Comparison of ENCODE assay signal across 9 cellular contexts in the genomic region with DNA sequence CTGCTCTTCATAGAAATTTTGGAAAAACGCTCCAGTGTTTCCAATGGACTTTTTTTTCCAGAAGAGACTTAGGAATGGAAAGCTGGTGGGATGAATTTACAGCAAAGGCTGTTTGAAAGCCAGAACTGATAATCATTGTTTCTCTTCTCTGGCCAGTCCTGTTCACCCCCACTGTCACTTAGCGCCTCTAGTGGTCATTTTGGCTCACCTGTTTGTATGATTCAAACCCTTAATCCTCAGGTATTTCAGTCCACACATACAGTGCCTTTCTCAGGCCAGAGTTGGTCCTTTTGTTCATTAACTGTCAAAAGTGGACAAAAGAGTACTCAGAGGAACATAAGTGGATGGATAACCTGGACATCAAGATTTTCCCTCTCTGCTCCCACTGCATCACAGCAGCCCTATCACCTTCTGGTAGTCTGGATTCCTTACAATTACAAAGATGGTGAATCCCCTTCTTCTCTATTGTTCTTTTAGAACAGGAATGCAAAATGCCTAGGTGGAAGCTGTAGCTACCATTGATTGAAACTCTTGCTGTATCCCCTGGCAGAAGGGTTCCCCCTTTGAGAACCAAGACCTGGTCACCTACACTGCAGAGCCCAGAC.
DNase-seq lines count a peak whose midpoint lies in the region; ATAC-seq and TF ChIP-seq lines count a peak whose summit lies in the region.
"Had no signal": no experiment of that assay in that cellular context is flagged by ENCODE, and none has a peak within 500 bp of the region (broad histone marks: within the 10 kb centered on the region; RNA-seq: fewer than 3 reads in every experiment).

No MANE protein-coding gene starts in this region.

- H3K27me3 ChIP-seq in effector memory CD4-positive, alpha-beta T cell (replicated peaks; ENCODE audit: control insufficient read depth, insufficient read depth, low read length, poor library complexity, severe bottlenecking) = no peaks in the 10 kb centered on the region

- no peaks in the 10 kb centered on the region for H3K9me3 Mint-ChIP-seq in stimulated activated naive B cell treated with anti-CD40 and anti-IgM and Interleukin-4, amounts not matched to agents 10 μg/mL and 1 μg/mL and 100 μg/mL, for 72 hours

- TF ChIP-seq CTCF in RWPE1 (conservative IDR thresholded peaks at IDR 0.05; ENCODE audit: low read depth) (peak; percentile 41; the same call in 1 of the 2 replicates), foreskin fibroblast (IDR thresholded peaks at IDR 0.05; ENCODE audit: low read depth, low read length) (no peak)

- H3K4me3 Mint-ChIP-seq in stimulated activated naive B cell treated with anti-CD40 and anti-IgM and Interleukin-4, amounts not matched to agents 10 μg/mL and 1 μg/mL and 100 μg/mL, for 72 hours = no peak overlapping the region

- POLR2A ChIA-PET in RWPE1 (lab: Yijun Ruan, JAX; ENCODE audit: low non-redundant PET) = no interaction called here

- H3K27ac ChIP-seq in RWPE1 = no peak overlapping the region
- H3K27ac ChIP-seq in effector memory CD4-positive, alpha-beta T cell (ENCODE audit: insufficient read depth, low read length, poor library complexity, severe bottlenecking) = no peak overlapping the region
- H3K27ac ChIP-seq: SK-N-MC had no signal

- H3K4me1 Mint-ChIP-seq in stimulated activated naive B cell treated with anti-CD40 and anti-IgM and Interleukin-4, amounts not matched to agents 10 μg/mL and 1 μg/mL and 100 μg/mL, for 72 hours = no peaks in the 10 kb centered on the region

- H3K27ac Mint-ChIP-seq in stimulated activated naive B cell treated with anti-CD40 and anti-IgM and Interleukin-4, amounts not matched to agents 10 μg/mL and 1 μg/mL and 100 μg/mL, for 72 hours = no peak overlapping the region

- H3K9me3 ChIP-seq in effector memory CD4-positive, alpha-beta T cell (ENCODE audit: control insufficient read depth, low read length) = no peaks in the 10 kb centered on the region

- ATAC-seq in HG02970 (IDR thresholded peaks at IDR 0.05; ENCODE audit: low FRiP score, unreplicated experiment) = peak; percentile 78
- ATAC-seq in stimulated activated naive B cell treated with anti-CD40 and anti-IgM and Interleukin-4, amounts not matched to agents 10 μg/mL and 1 μg/mL and 100 μg/mL, for 72 hours (replicated peaks) = peak; percentile 41 to 66

- no peaks in the 10 kb centered on the region for H3K36me3 Mint-ChIP-seq in stimulated activated naive B cell treated with anti-CD40 and anti-IgM and Interleukin-4, amounts not matched to agents 10 μg/mL and 1 μg/mL and 100 μg/mL, for 72 hours

- peak; percentile 3 for DNase-seq in NOMO-1 treated with DMSO at 0.1 percent for 48 hours (lab: John Stamatoyannopoulos, UW; ENCODE audit: unreplicated experiment)
- no peak for DNase-seq in NOMO-1 (lab: John Stamatoyannopoulos, UW; ENCODE audit: unreplicated experiment in 2 of 2)
- DNase-seq in RWPE1 (ENCODE audit: low spot score) = peak; percentile 5
- DNase-seq in stimulated activated naive B cell treated with anti-CD40 and anti-IgM and Interleukin-4, amounts not matched to agents 10 μg/mL and 1 μg/mL and 100 μg/mL, for 72 hours = no peak
- no peak for DNase-seq in effector memory CD4-positive, alpha-beta T cell
- DNase-seq in foreskin fibroblast = no peak
- no peak for DNase-seq in hepatic stellate cell (ENCODE audit: low spot score)

- no peaks in the 10 kb centered on the region for H3K27me3 Mint-ChIP-seq in stimulated activated naive B cell treated with anti-CD40 and anti-IgM and Interleukin-4, amounts not matched to agents 10 μg/mL and 1 μg/mL and 100 μg/mL, for 72 hours

- no peaks in the 10 kb centered on the region for H3K4me1 ChIP-seq in effector memory CD4-positive, alpha-beta T cell (ENCODE audit: control insufficient read depth, insufficient read depth, low read length, poor library complexity, severe bottlenecking)

- no peaks in the 10 kb centered on the region for H3K36me3 ChIP-seq in effector memory CD4-positive, alpha-beta T cell (ENCODE audit: control insufficient read depth, insufficient read depth, low read length)

- CTCF ChIA-PET in RWPE1 (lab: Yijun Ruan, JAX) = interaction anchor here (0.7 kb wide), 1 partner anchor 487 kb away, joined by 3 read pairs; no protein-coding TSS in a partner anchor

- no peak overlapping the region for H3K4me3 ChIP-seq in effector memory CD4-positive, alpha-beta T cell (ENCODE audit: insufficient read depth, low read depth, low read length, poor library complexity, severe bottlenecking)
- no peak overlapping the region for H3K4me3 ChIP-seq in foreskin fibroblast (ENCODE audit: low read depth in 1 of 2, low read length in 2 of 2)
- H3K4me3 ChIP-seq: SK-N-MC had no signal

Comparison
In these comparisons a context has a peak if more than half of its experiments do, and no peak if none do; other contexts are left out.
1. DNase-seq: peak in NOMO-1 treated with DMSO at 0.1 percent for 48 hours (single experiment) and RWPE1 (single experiment); none in NOMO-1 (0 of 2), stimulated activated naive B cell treated with anti-CD40 and anti-IgM and Interleukin-4, amounts not matched to agents 10 μg/mL and 1 μg/mL and 100 μg/mL, for 72 hours (single experiment), effector memory CD4-positive, alpha-beta T cell (0 of 3), foreskin fibroblast (0 of 2) and hepatic stellate cell (single experiment).